ENCODE assay signal across 16 cellular contexts in genomic region chr17:64443086-64443760, GRCh38. TPM values are rescaled to one million over a fixed set of nuclear protein-coding genes. Genes with fewer than 3 reads are reported as not detected.
DNase-seq lines count a peak whose midpoint lies in the region; ATAC-seq and TF ChIP-seq lines count a peak whose summit lies in the region.
"Had no signal": no experiment of that assay in that cellular context is flagged by ENCODE, and none has a peak within 500 bp of the region (broad histone marks: within the 10 kb centered on the region; RNA-seq: fewer than 3 reads in every experiment).

No MANE protein-coding gene starts in this region.

- H3K36me3 ChIP-seq in heart right ventricle (no peaks in the 10 kb centered on the region), lower lobe of right lung (no peaks in the 10 kb centered on the region), transverse colon (no peaks in the 10 kb centered on the region)

- TF ChIP-seq EP300 in transverse colon (IDR thresholded peaks at IDR 0.05; ENCODE audit: low read depth) = no peak

- peak overlapping the region in 6 of 10 donors; percentile 39 to 91 (median 61) for H3K27ac ChIP-seq in heart right ventricle
- H3K27ac ChIP-seq in lower lobe of right lung = peak overlapping the region; percentile 71
- H3K27ac ChIP-seq in transverse colon = peak overlapping the region; percentile 44 to 65 (median 58)

- H3K27me3 ChIP-seq in heart right ventricle (no peaks in the 10 kb centered on the region), lower lobe of right lung (ENCODE audit: low read depth) (no peaks in the 10 kb centered on the region), transverse colon (no peaks in the 10 kb centered on the region)

- no peak overlapping the region for H3K4me3 ChIP-seq in heart right ventricle
- no peak overlapping the region for H3K4me3 ChIP-seq in lower lobe of right lung
- H3K4me3 ChIP-seq in transverse colon = no peak overlapping the region

- no peak for TF ChIP-seq POLR2A in transverse colon (IDR thresholded peaks at IDR 0.05)

- TF ChIP-seq CTCF in heart right ventricle (IDR thresholded peaks at IDR 0.05) = no peak
- no peak for TF ChIP-seq CTCF in lower lobe of right lung (IDR thresholded peaks at IDR 0.05)
- TF ChIP-seq CTCF in transverse colon (IDR thresholded peaks at IDR 0.05) = no peak

- intact Hi-C loops in heart right ventricle (cut with DNase I) = no loop called here
- intact Hi-C loops in left ventricle myocardium superior (cut with micrococcal nuclease) = no loop called here
- intact Hi-C loops in lower lobe of right lung (cut with DNase I) = no loop called here
- intact Hi-C loops in transverse colon (cut with DNase I; ENCODE audit: low total_unique reads) = no loop called here

- 92 to 96% methylated on average over 6 of the region's 6 CpGs for WGBS in heart right ventricle, 2 donors
- 81 to 92% methylated on average over 4 to 6 of the region's 6 CpGs for WGBS in transverse colon (ENCODE audit: low coverage in 1 of 2), 2 donors

- in situ Hi-C loops in transverse colon (cut with MboI; ENCODE audit: low pct_ligation_motif_present in 1 of 4, low pct_unique_long_range_greater_than_20kb in 1 of 4, low sequenced_read_pairs in 3 of 4) = no loop called here

- H3K9me3 ChIP-seq in heart right ventricle (peaks cover 0 to 19% (median under 1%) of the 10 kb centered on the region in 11 donors), lower lobe of right lung (peaks cover 8% of the 10 kb centered on the region), transverse colon (peaks cover 5 to 7% of the 10 kb centered on the region in 2 donors)

- DNase-seq in heart right ventricle = no peak
- DNase-seq in left ventricle myocardium superior = no peak
- DNase-seq in SW480 (ENCODE audit: low spot score) = peak; percentile 83
- no peak for DNase-seq in lower lobe of right lung
- DNase-seq in transverse colon = no peak
- no peak for DNase-seq in ecto neural progenitor cell (ENCODE audit: low spot score)
- DNase-seq: activated CD8-positive, alpha-beta T cell treated with anti-CD3 and anti-CD28 coated beads for 36 hours; COR-L47; effector memory CD8-positive, alpha-beta T cell; GDM1; NCI-H187 treated with DMSO at 0.1 percent for 48 hours; NCI-H524 had no signal

- ATAC-seq in heart right ventricle (no peak), left ventricle myocardium superior (no peak), lower lobe of right lung (peak; percentile 31 to 41), GM21825 (IDR thresholded peaks at IDR 0.05; ENCODE audit: unreplicated experiment) (no peak), GM19455 (IDR thresholded peaks at IDR 0.05; ENCODE audit: unreplicated experiment) (no peak)

- H3K4me1 ChIP-seq in heart right ventricle (peaks cover 0 to 39% (median 7%) of the 10 kb centered on the region in 9 donors), lower lobe of right lung (peaks cover 34% of the 10 kb centered on the region), transverse colon (peaks cover 0 to 15% (median 4%) of the 10 kb centered on the region in 4 donors)

RNA-seq across cellular contexts. Expression of gene MILR1, which starts 5.7 kb away (rescaled TPM):
- total RNA-seq in heart right ventricle = 10 to 100 TPM in 1 of 10 donors, 1 to 10 TPM in 9; 1.0 to 13.3 (median 1.2) TPM
- 1 to 10 TPM; 1.5 to 3.3 TPM for polyA plus RNA-seq in heart right ventricle
- total RNA-seq in left ventricle myocardium superior = 3.4 TPM
- total RNA-seq in lower lobe of right lung = 19.6 TPM
- total RNA-seq in transverse colon = 1 to 10 TPM in 2 of 4 donors, not detected in 2; 1.4 to 2.3 TPM
- total RNA-seq: H1 had no signal
- polyA plus RNA-seq: H1; naive thymus-derived CD4-positive, alpha-beta T cell had no signal

RNA-seq across cellular contexts. Expression of gene PECAM1, which starts 52.6 kb away (rescaled TPM):
- 100 to 1,000 TPM in 5 of 10 donors, 10 to 100 TPM in 5; 70.3 to 187 (median 105) TPM for total RNA-seq in heart right ventricle
- 10 to 100 TPM; 31.7 to 66.5 TPM for polyA plus RNA-seq in heart right ventricle
- 112 TPM for total RNA-seq in left ventricle myocardium superior
- total RNA-seq in lower lobe of right lung = 679 TPM
- total RNA-seq in transverse colon = 10 to 100 TPM; 17.7 to 32.1 (median 18.7) TPM

RNA-seq across cellular contexts. Expression of gene POLG2, which starts 53.6 kb away (rescaled TPM):
- total RNA-seq in heart right ventricle = 10 to 100 TPM in 3 of 10 donors, 1 to 10 TPM in 7; 5.1 to 11.1 (median 6.5) TPM
- 1 to 10 TPM; 4.8 to 7.2 TPM for polyA plus RNA-seq in heart right ventricle
- total RNA-seq in left ventricle myocardium superior = 5.9 TPM
- 12.0 TPM for total RNA-seq in lower lobe of right lung
- total RNA-seq in transverse colon = 10 to 100 TPM in 1 of 4 donors, 1 to 10 TPM in 3; 4.8 to 10.8 (median 6.3) TPM

Comparison
In these comparisons a context has a peak if more than half of its experiments do, and no peak if none do; other contexts are left out.
1. ATAC-seq: peak in lower lobe of right lung (2 of 2); none in heart right ventricle (0 of 8), left ventricle myocardium superior (single experiment), GM21825 (single experiment) and GM19455 (single experiment).
2. Peak in every context shown above with its lines, with median percentiles within 50 percentile points of each other: H3K27ac ChIP-seq.